Comparison of ENCODE assay signal across 18 cellular contexts in genomic region chr10:8453587-8453986, GRCh38.
A peak's percentile ranks its signal among the peaks of the same experiment; 100 is the strongest.
DNase-seq lines count a peak whose midpoint lies in the region; ATAC-seq, FAIRE-seq and TF ChIP-seq lines count a peak whose summit lies in the region.
"Had no signal": no experiment of that assay in that cellular context is flagged by ENCODE, and none has a peak within 500 bp of the region (broad histone marks: within the 10 kb centered on the region; RNA-seq: fewer than 3 reads in every experiment).

No MANE protein-coding gene starts in this region.

- no peak for TF ChIP-seq EP300 in suprapubic skin (IDR thresholded peaks at IDR 0.05)

- TF ChIP-seq POLR2A in suprapubic skin (IDR thresholded peaks at IDR 0.05), result no peak

- DNase-seq in activated CD4-positive, alpha-beta T cell treated with anti-CD3 and anti-CD28 coated beads for 36 hours, result no peak
- no peak for DNase-seq in activated CD4-positive, alpha-beta T cell treated with anti-CD3 and anti-CD28 coated beads, Interleukin-2, amount 50 U/mL, for 1 hour
- DNase-seq in MCF 10A (ENCODE audit: unreplicated experiment) (peak; percentile 33), left ventricle myocardium superior (peak; percentile 65), suprapubic skin (ENCODE audit: low spot score in 2 of 2) (no peak), kidney (no peak), SKM-1 (lab: John Stamatoyannopoulos, UW; ENCODE audit: unreplicated experiment) (no peak)
- no peak for DNase-seq in CD8-positive, alpha-beta T cell
- DNase-seq: 8988T; activated CD8-positive, alpha-beta memory T cell treated with anti-CD3 and anti-CD28 coated beads for 24 hours; activated gamma-delta T cell treated with Interleukin-2 at 50 U/mL for 16 hours; effector memory CD8-positive, alpha-beta T cell; NCI-H2029 treated with DMSO at 0.1 percent for 48 hours; posterior cingulate gyrus; T1000 had no signal

- 14% methylated on average over 7 of the region's 7 CpGs for WGBS in suprapubic skin

- H3K4me3 ChIP-seq in suprapubic skin, result no peak overlapping the region
- H3K4me3 ChIP-seq in kidney (ENCODE audit: low read length in 2 of 2), result no peak overlapping the region
- no peak overlapping the region for H3K4me3 ChIP-seq in CD8-positive, alpha-beta T cell (ENCODE audit: low read depth, low read length)
- H3K4me3 ChIP-seq: GM12878, tibial nerve had no signal

- BruUV-seq in MCF 10A (replicated peaks; lab: Mats Ljungman, UMichigan), result no TSS peak

- H3K27me3 ChIP-seq in suprapubic skin, result no peaks in the 10 kb centered on the region
- no peaks in the 10 kb centered on the region for H3K27me3 ChIP-seq in CD8-positive, alpha-beta T cell (ENCODE audit: insufficient read depth, low read length)
- H3K27me3 ChIP-seq: tibial nerve had no signal

- H3K4me1 ChIP-seq in suprapubic skin (peaks cover 15% of the 10 kb centered on the region), kidney (ENCODE audit: control insufficient read depth in 1 of 2, insufficient read depth in 1 of 2, low read depth in 1 of 2, low read length in 2 of 2) (no peaks in the 10 kb centered on the region)
- no peaks in the 10 kb centered on the region for H3K4me1 ChIP-seq in CD8-positive, alpha-beta T cell (ENCODE audit: insufficient read depth, low read length)

- peak overlapping the region; percentile 84 for H3K27ac ChIP-seq in suprapubic skin
- no peak overlapping the region for H3K27ac ChIP-seq in kidney (ENCODE audit: low read depth in 2 of 2, low read length in 2 of 2)
- H3K27ac ChIP-seq in CD8-positive, alpha-beta T cell (ENCODE audit: low read depth, low read length), result no peak overlapping the region
- H3K27ac ChIP-seq: KMS-11, tibial nerve had no signal

- H3K36me3 ChIP-seq in suprapubic skin (no peaks in the 10 kb centered on the region), kidney (ENCODE audit: control insufficient read depth in 1 of 2, insufficient read depth in 2 of 2, low read length in 2 of 2) (no peaks in the 10 kb centered on the region)
- no peaks in the 10 kb centered on the region for H3K36me3 ChIP-seq in CD8-positive, alpha-beta T cell (ENCODE audit: insufficient read depth, low read length)
- H3K36me3 ChIP-seq: tibial nerve had no signal

- intact Hi-C loops in activated CD4-positive, alpha-beta T cell treated with anti-CD3 and anti-CD28 coated beads for 36 hours (cut with DNase I, micrococcal nuclease), result no loop called here
- intact Hi-C loops in MCF 10A (cut with micrococcal nuclease) (no loop called here), left ventricle myocardium superior (cut with micrococcal nuclease) (no loop called here), kidney (cut with DNase I) (no loop called here)
- intact Hi-C loops in CD8-positive, alpha-beta T cell (cut with DNase I, micrococcal nuclease), result no loop called here

- TF ChIP-seq CTCF in MCF 10A (IDR thresholded peaks at IDR 0.05; ENCODE audit: unreplicated experiment) (no peak), suprapubic skin (IDR thresholded peaks at IDR 0.05) (no peak), kidney (IDR thresholded peaks at IDR 0.05; ENCODE audit: borderline replicate concordance, extremely low read depth, insufficient read depth) (no peak)
- TF ChIP-seq CTCF in CD8-positive, alpha-beta T cell (IDR thresholded peaks at IDR 0.05), result no peak

- H3K4me3 Mint-ChIP-seq in activated CD4-positive, alpha-beta T cell treated with anti-CD3 and anti-CD28 coated beads for 36 hours, result no peak overlapping the region
- H3K4me3 Mint-ChIP-seq in MCF 10A (ENCODE audit: unreplicated experiment), result no peak overlapping the region
- H3K4me3 Mint-ChIP-seq in CD8-positive, alpha-beta T cell, result no peak overlapping the region
- H3K4me3 Mint-ChIP-seq: effector memory CD8-positive, alpha-beta T cell had no signal

- peaks cover 4% of the 10 kb centered on the region for H3K27me3 Mint-ChIP-seq in activated CD4-positive, alpha-beta T cell treated with anti-CD3 and anti-CD28 coated beads for 36 hours
- H3K27me3 Mint-ChIP-seq in MCF 10A (ENCODE audit: insufficient read depth, unreplicated experiment), result no peaks in the 10 kb centered on the region
- H3K27me3 Mint-ChIP-seq in CD8-positive, alpha-beta T cell (ENCODE audit: low read depth), result peaks cover 18% of the 10 kb centered on the region

- no peaks in the 10 kb centered on the region for H3K36me3 Mint-ChIP-seq in activated CD4-positive, alpha-beta T cell treated with anti-CD3 and anti-CD28 coated beads for 36 hours (ENCODE audit: low read depth)
- no peaks in the 10 kb centered on the region for H3K36me3 Mint-ChIP-seq in MCF 10A (ENCODE audit: insufficient read depth, unreplicated experiment)
- H3K36me3 Mint-ChIP-seq in CD8-positive, alpha-beta T cell, result no peaks in the 10 kb centered on the region

- H3K4me1 Mint-ChIP-seq in activated CD4-positive, alpha-beta T cell treated with anti-CD3 and anti-CD28 coated beads for 36 hours, result peaks cover 6% of the 10 kb centered on the region
- H3K4me1 Mint-ChIP-seq in MCF 10A (ENCODE audit: insufficient read depth, unreplicated experiment), result peaks cover 11% of the 10 kb centered on the region
- peaks cover 3% of the 10 kb centered on the region for H3K4me1 Mint-ChIP-seq in CD8-positive, alpha-beta T cell (ENCODE audit: low read depth)

- H3K27ac Mint-ChIP-seq in activated CD4-positive, alpha-beta T cell treated with anti-CD3 and anti-CD28 coated beads for 36 hours, result no peak overlapping the region
- peak overlapping the region; percentile 49 for H3K27ac Mint-ChIP-seq in MCF 10A (ENCODE audit: low read depth, unreplicated experiment)
- H3K27ac Mint-ChIP-seq in CD8-positive, alpha-beta T cell, result no peak overlapping the region

- POLR2A ChIA-PET in activated CD4-positive, alpha-beta T cell treated with anti-CD3 and anti-CD28 coated beads for 36 hours (lab: Charles Lee), result no interaction called here
- POLR2A ChIA-PET in MCF 10A (lab: Yijun Ruan, JAX), result interaction anchor here (0.6 to 1.2 kb wide), 3 partner anchors 10 to 13 kb away, joined by 3 read pairs; no protein-coding TSS in a partner anchor
- POLR2A ChIA-PET in CD8-positive, alpha-beta T cell (lab: Charles Lee), result no interaction called here

- no peaks in the 10 kb centered on the region for H3K9me3 ChIP-seq in suprapubic skin
- H3K9me3 ChIP-seq in kidney (ENCODE audit: control insufficient read depth in 1 of 2, low read length in 2 of 2), result peaks cover 0 to 3% of the 10 kb centered on the region in 2 donors
- no peaks in the 10 kb centered on the region for H3K9me3 ChIP-seq in CD8-positive, alpha-beta T cell (ENCODE audit: low read length)

- H3K9me3 Mint-ChIP-seq in activated CD4-positive, alpha-beta T cell treated with anti-CD3 and anti-CD28 coated beads for 36 hours (ENCODE audit: low read depth), result no peaks in the 10 kb centered on the region
- no peaks in the 10 kb centered on the region for H3K9me3 Mint-ChIP-seq in MCF 10A (ENCODE audit: unreplicated experiment)
- no peaks in the 10 kb centered on the region for H3K9me3 Mint-ChIP-seq in CD8-positive, alpha-beta T cell
- H3K9me3 Mint-ChIP-seq: effector memory CD8-positive, alpha-beta T cell had no signal

- CTCF ChIA-PET in activated CD4-positive, alpha-beta T cell treated with anti-CD3 and anti-CD28 coated beads for 36 hours (lab: Charles Lee), result no interaction called here
- CTCF ChIA-PET in MCF 10A (lab: Yijun Ruan, JAX), result no interaction called here
- CTCF ChIA-PET in CD8-positive, alpha-beta T cell (lab: Charles Lee), result no interaction called here

- ATAC-seq in activated CD4-positive, alpha-beta T cell treated with anti-CD3 and anti-CD28 coated beads for 36 hours, result peak; percentile 47
- ATAC-seq in left ventricle myocardium superior, result peak; percentile 81
- ATAC-seq in CD8-positive, alpha-beta T cell, result no peak
- ATAC-seq: effector memory CD8-positive, alpha-beta T cell; GM12878 had no signal

- FAIRE-seq in kidney (lab: Jason Lieb, UNC), result no peak
- FAIRE-seq: GM12878 had no signal

- H3K9ac ChIP-seq in kidney (ENCODE audit: low read length in 2 of 2), result no peak overlapping the region
- H3K9ac ChIP-seq: KMS-11 had no signal

Comparison
In these comparisons a context has a peak if more than half of its experiments do, and no peak if none do; other contexts are left out.
1. DNase-seq: peak in MCF 10A (single experiment) and left ventricle myocardium superior (single experiment); none in activated CD4-positive, alpha-beta T cell treated with anti-CD3 and anti-CD28 coated beads for 36 hours (single experiment), activated CD4-positive, alpha-beta T cell treated with anti-CD3 and anti-CD28 coated beads, Interleukin-2, amount 50 U/mL, for 1 hour (single experiment), suprapubic skin (0 of 2), kidney (single experiment), CD8-positive, alpha-beta T cell (0 of 7) and SKM-1 (single experiment).